10 cellular contexts compared by ENCODE assay signal in the genomic region with DNA sequence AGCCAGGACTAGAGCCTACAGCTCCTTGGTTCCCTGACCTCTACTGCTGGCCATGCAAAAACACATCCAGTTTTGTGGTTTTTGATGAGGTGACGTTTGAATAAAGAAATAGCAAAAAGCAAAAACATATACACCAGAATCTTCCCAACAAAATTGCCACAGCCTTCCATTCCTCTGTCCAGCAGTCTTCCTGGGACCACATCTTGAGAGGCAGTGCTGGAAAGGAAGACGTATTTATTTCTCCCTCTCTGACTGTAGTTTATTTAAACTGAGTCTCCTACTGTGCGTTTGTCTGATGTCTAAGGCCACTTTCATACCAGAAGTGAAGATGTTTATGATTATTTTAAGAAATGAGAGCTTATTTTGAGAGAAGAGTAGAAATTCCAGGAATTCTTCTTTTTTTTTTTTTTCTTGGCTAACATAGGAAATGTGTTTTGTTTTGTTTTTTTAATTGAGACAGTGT.
A peak's percentile ranks its signal among the peaks of the same experiment; 100 is the strongest.
DNase-seq lines count a peak whose midpoint lies in the region; ATAC-seq and TF ChIP-seq lines count a peak whose summit lies in the region.
"Had no signal": no experiment of that assay in that cellular context is flagged by ENCODE, and none has a peak within 500 bp of the region (broad histone marks: within the 10 kb centered on the region; RNA-seq: fewer than 3 reads in every experiment).

No MANE protein-coding gene starts in this region.

- H3K4me3 ChIP-seq in SK-N-MC (no peak overlapping the region), foreskin fibroblast (ENCODE audit: low read depth in 1 of 2, low read length in 2 of 2) (peak overlapping the region in 1 of 2 donors; percentile 23), skeletal muscle satellite cell (ENCODE audit: low read length) (peak overlapping the region; percentile 34)

- H3K36me3 ChIP-seq in SK-N-MC (ENCODE audit: insufficient read depth, low read length) (peaks cover under 1% of the 10 kb centered on the region; the same call in 1 of the 2 replicates), skeletal muscle satellite cell (ENCODE audit: insufficient read depth, low read length) (no peaks in the 10 kb centered on the region)

- H3K9ac ChIP-seq in SK-N-MC (ENCODE audit: insufficient read length), result no peak overlapping the region
- peak overlapping the region; percentile 76 for H3K9ac ChIP-seq in skeletal muscle satellite cell (ENCODE audit: low read depth, low read length)

- ATAC-seq in HG03196 (IDR thresholded peaks at IDR 0.05; ENCODE audit: unreplicated experiment), result no peak

- TF ChIP-seq CTCF in foreskin fibroblast (IDR thresholded peaks at IDR 0.05; ENCODE audit: low read depth, low read length) (no peak), GM20000 (IDR thresholded peaks at IDR 0.05; ENCODE audit: extremely low read depth, missing control alignments) (no peak)

- H3K4me1 ChIP-seq in skeletal muscle satellite cell (ENCODE audit: control insufficient read depth, insufficient read depth, low read length), result peaks cover 39% of the 10 kb centered on the region

- peak overlapping the region; percentile 69 for H3K4me2 ChIP-seq in skeletal muscle satellite cell (ENCODE audit: low read length)

- H3K9me3 ChIP-seq in SK-N-MC (ENCODE audit: low read depth, low read length) (no peaks in the 10 kb centered on the region), skeletal muscle satellite cell (replicated peaks; ENCODE audit: low read length) (no peaks in the 10 kb centered on the region)

- peak overlapping the region; percentile 88 for H3K27ac ChIP-seq in SK-N-MC

- H3K27me3 ChIP-seq in skeletal muscle satellite cell (ENCODE audit: control insufficient read depth, insufficient read depth, low read length), result no peaks in the 10 kb centered on the region

- DNase-seq in EL (peak; percentile 77), SK-N-MC (ENCODE audit: low read depth, low spot score) (no peak), foreskin fibroblast (peak; percentile 49 to 64), NCI-H187 (lab: John Stamatoyannopoulos, UW) (no peak), SHP77 treated with DMSO at 0.1 percent for 48 hours (lab: John Stamatoyannopoulos, UW) (no peak), GM20000 (ENCODE audit: low spot score) (no peak)
- DNase-seq: NCI-H1105, SIG-M5 had no signal

Comparison
In these comparisons a context has a peak if more than half of its experiments do, and no peak if none do; other contexts are left out.
1. DNase-seq: peak in EL (single experiment) and foreskin fibroblast (2 of 2); none in SK-N-MC (single experiment), NCI-H187 (0 of 2), SHP77 treated with DMSO at 0.1 percent for 48 hours (single experiment) and GM20000 (single experiment).